Comparison of ENCODE assay signal across 1 cellular context in the genomic region with DNA sequence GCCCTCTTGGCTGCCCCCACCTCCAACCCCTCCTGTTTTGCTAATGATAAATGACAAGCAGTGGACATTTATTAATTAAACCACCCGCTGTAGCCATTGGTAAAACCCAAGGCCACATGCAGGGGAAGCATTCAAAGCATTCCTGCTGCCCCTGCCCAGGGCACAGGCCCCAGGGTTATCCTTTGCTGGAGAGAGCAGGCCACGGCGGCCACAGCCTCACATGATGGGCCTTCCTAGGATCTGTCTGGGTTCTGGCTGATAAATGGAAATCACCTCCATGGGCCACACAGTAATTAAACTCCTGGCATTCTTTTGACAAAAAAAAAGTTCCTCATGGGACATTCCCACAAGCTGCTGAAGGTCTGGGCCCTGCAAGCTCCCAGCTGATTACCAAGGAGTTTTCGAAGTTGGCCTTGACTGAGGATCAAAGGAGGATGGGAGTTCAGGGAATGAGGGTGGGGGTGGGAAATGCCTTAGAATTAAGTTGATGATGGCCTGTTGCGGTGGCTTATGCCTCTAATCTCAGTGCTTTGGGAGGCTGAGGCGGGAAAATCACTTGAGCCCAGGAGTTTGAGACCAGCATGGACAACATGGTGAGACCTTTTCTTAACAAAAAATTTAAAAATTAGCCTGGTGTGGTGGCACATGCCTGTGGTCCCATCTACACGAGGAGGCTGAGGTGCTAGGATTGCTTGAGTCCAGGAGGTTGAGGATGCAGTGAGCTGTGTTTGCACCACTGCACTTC.
TF ChIP-seq lines count a peak whose summit lies in the region.

No MANE protein-coding gene starts in this region.

TF ChIP-seq in A549, 52 proteins besides CTCF, POLR2A, EP300 and RAD21:
- TF ChIP-seq HOXB13 (CRISPR knock-in tag; IDR thresholded peaks at IDR 0.05; ENCODE audit: low read depth), result 0 out of 2 replicates have a peak, but pooled peaks have one; percentile 36
- no peak for TF ChIP-seq TFCP2L1 (CRISPR knock-in tag; IDR thresholded peaks at IDR 0.05)
- TF ChIP-seq, protein P1, sequence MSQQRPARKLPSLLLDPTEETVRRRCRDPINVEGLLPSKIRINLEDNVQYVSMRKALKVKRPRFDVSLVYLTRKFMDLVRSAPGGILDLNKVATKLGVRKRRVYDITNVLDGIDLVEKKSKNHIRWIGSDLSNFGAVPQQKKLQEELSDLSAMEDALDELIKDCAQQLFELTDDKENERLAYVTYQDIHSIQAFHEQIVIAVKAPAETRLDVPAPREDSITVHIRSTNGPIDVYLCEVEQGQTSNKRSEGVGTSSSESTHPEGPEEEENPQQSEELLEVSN (IDR thresholded peaks at IDR 0.05; ENCODE audit: borderline replicate concordance, low read depth), result peak; percentile 54; the same call in 1 of the 2 replicates
- TF ChIP-seq MAX (IDR thresholded peaks at IDR 0.05), result 0 out of 2 replicates have a peak, but pooled peaks have one; percentile 8
